ENCODE assay signal across 12 cellular contexts in genomic region chr5:73189816-73190451, GRCh38. TPM values are rescaled to one million over a fixed set of nuclear protein-coding genes. Genes with fewer than 3 reads are reported as not detected.
DNase-seq lines count a peak whose midpoint lies in the region; ATAC-seq and TF ChIP-seq lines count a peak whose summit lies in the region.
"Had no signal": no experiment of that assay in that cellular context is flagged by ENCODE, and none has a peak within 500 bp of the region (broad histone marks: within the 10 kb centered on the region; RNA-seq: fewer than 3 reads in every experiment).

No MANE protein-coding gene starts in this region.

- TF ChIP-seq CTCF in HEK293 (tag by site-specific recombination; IDR thresholded peaks at IDR 0.05) (no peak), adrenal gland (IDR thresholded peaks at IDR 0.05) (no peak)

- H3K4me3 Mint-ChIP-seq in activated naive CD4-positive, alpha-beta T cell treated with anti-CD3 and anti-CD28 coated beads for 36 hours = no peak overlapping the region
- H3K4me3 Mint-ChIP-seq: CD4-positive, alpha-beta T cell; memory B cell had no signal

- H3K36me3 ChIP-seq in HEK293 (ENCODE audit: control insufficient read depth in 2 of 2, insufficient read depth in 1 of 2, low read length in 2 of 2) (no peaks in the 10 kb centered on the region), adrenal gland (replicated peaks in 1 of 2) (no peaks in the 10 kb centered on the region)
- H3K36me3 ChIP-seq: suprapubic skin had no signal

- peaks cover 1% of the 10 kb centered on the region for H3K9me3 Mint-ChIP-seq in activated naive CD4-positive, alpha-beta T cell treated with anti-CD3 and anti-CD28 coated beads for 36 hours

- H3K4me1 ChIP-seq in HEK293 (ENCODE audit: control insufficient read depth, insufficient read depth, low read length) (no peaks in the 10 kb centered on the region), adrenal gland (replicated peaks in 1 of 2) (peaks cover 0 to 7% of the 10 kb centered on the region in 2 donors)
- H3K4me1 ChIP-seq: suprapubic skin had no signal

- TF ChIP-seq POLR2A in adrenal gland (IDR thresholded peaks at IDR 0.05) = no peak

- H3K27me3 ChIP-seq in adrenal gland = no peaks in the 10 kb centered on the region

- ATAC-seq in esophagus mucosa = no peak
- ATAC-seq in HG03025 (IDR thresholded peaks at IDR 0.05; ENCODE audit: low FRiP score, unreplicated experiment) = no peak
- no peak for ATAC-seq in GM18909 (IDR thresholded peaks at IDR 0.05; ENCODE audit: poor library complexity, unreplicated experiment)

- WGBS in adrenal gland, 4 donors = 35 to 40% (median 40%) methylated on average over 6 of the region's 6 CpGs

- H3K36me3 Mint-ChIP-seq in activated naive CD4-positive, alpha-beta T cell treated with anti-CD3 and anti-CD28 coated beads for 36 hours (ENCODE audit: low read depth) = peaks cover 2% of the 10 kb centered on the region
- H3K36me3 Mint-ChIP-seq: memory B cell had no signal

- intact Hi-C loops in adrenal gland (cut with DNase I) = no loop called here
- intact Hi-C loops in activated naive CD4-positive, alpha-beta T cell treated with anti-CD3 and anti-CD28 coated beads for 36 hours (cut with micrococcal nuclease) = no loop called here

- no peak overlapping the region for H3K27ac Mint-ChIP-seq in activated naive CD4-positive, alpha-beta T cell treated with anti-CD3 and anti-CD28 coated beads for 36 hours
- H3K27ac Mint-ChIP-seq: CD4-positive, alpha-beta T cell; memory B cell had no signal

- no peaks in the 10 kb centered on the region for H3K4me1 Mint-ChIP-seq in activated naive CD4-positive, alpha-beta T cell treated with anti-CD3 and anti-CD28 coated beads for 36 hours (ENCODE audit: low read depth)
- H3K4me1 Mint-ChIP-seq: memory B cell had no signal

- in situ Hi-C loops in ACHN (cut with HindIII; ENCODE audit: low pct_ligation_motif_present, low pct_unique_long_range_greater_than_20kb, low sequenced_read_pairs) = no loop called here

- no peaks in the 10 kb centered on the region; the same call in 1 of the 2 replicates for H3K9me3 ChIP-seq in HEK293 (ENCODE audit: control insufficient read depth, insufficient read depth, low read depth, low read length)
- no peaks in the 10 kb centered on the region for H3K9me3 ChIP-seq in adrenal gland (replicated peaks in 1 of 3)
- H3K9me3 ChIP-seq: suprapubic skin had no signal

- DNase-seq in ACHN (peak; percentile 42), adrenal gland (peak in 5 of 7 donors; percentile 33 to 44 (median 38)), iris pigment epithelial cell (ENCODE audit: low read depth) (peak; percentile 61)
- no peak for DNase-seq in activated naive CD4-positive, alpha-beta T cell treated with anti-CD3 and anti-CD28 coated beads for 36 hours
- DNase-seq: activated naive CD4-positive, alpha-beta T cell; CD4-positive, alpha-beta T cell had no signal

- H3K27ac ChIP-seq in HEK293 (ENCODE audit: extremely low read depth, low read depth, low read length) (no peak overlapping the region), adrenal gland (no peak overlapping the region)
- H3K27ac ChIP-seq: suprapubic skin had no signal

- no peak overlapping the region for H3K4me3 ChIP-seq in HEK293 (ENCODE audit: low read depth, low read length)
- H3K4me3 ChIP-seq in adrenal gland = peak overlapping the region in 1 of 4 donors; percentile 20
- H3K4me3 ChIP-seq: suprapubic skin had no signal

- H3K27me3 Mint-ChIP-seq in activated naive CD4-positive, alpha-beta T cell treated with anti-CD3 and anti-CD28 coated beads for 36 hours (ENCODE audit: low read depth) = peaks cover 67% of the 10 kb centered on the region

- POLR2A ChIA-PET in HEK293 (lab: Yijun Ruan, JAX) = interaction anchor here (1.1 to 1.4 kb wide), 2 partner anchors 11 to 26 kb away, joined by 3 read pairs; no protein-coding TSS in a partner anchor

- CTCF ChIA-PET in HEK293 (lab: Yijun Ruan, JAX) = interaction anchor here (0.5 to 1.4 kb wide), 3 partner anchors 12 to 185 kb away, joined by 3 to 9 read pairs (median 7); no protein-coding TSS in a partner anchor
- CTCF ChIA-PET in activated naive CD4-positive, alpha-beta T cell treated with anti-CD3 and anti-CD28 coated beads for 36 hours (lab: Charles Lee) = interaction anchor here (1.8 kb wide), 1 partner anchor 11 kb away, joined by 6 read pairs; no protein-coding TSS in a partner anchor

TF ChIP-seq in HEK293, 187 proteins besides CTCF, POLR2A, EP300 and RAD21 (continues in another document):
- TF ChIP-seq KLF8 (tag by site-specific recombination; IDR thresholded peaks at IDR 0.05) = no peak
- TF ChIP-seq MZF1 (tag by site-specific recombination; IDR thresholded peaks at IDR 0.05; ENCODE audit: borderline replicate concordance) = peak; percentile 40; the same call in 1 of the 2 replicates
- TF ChIP-seq, protein P1, sequence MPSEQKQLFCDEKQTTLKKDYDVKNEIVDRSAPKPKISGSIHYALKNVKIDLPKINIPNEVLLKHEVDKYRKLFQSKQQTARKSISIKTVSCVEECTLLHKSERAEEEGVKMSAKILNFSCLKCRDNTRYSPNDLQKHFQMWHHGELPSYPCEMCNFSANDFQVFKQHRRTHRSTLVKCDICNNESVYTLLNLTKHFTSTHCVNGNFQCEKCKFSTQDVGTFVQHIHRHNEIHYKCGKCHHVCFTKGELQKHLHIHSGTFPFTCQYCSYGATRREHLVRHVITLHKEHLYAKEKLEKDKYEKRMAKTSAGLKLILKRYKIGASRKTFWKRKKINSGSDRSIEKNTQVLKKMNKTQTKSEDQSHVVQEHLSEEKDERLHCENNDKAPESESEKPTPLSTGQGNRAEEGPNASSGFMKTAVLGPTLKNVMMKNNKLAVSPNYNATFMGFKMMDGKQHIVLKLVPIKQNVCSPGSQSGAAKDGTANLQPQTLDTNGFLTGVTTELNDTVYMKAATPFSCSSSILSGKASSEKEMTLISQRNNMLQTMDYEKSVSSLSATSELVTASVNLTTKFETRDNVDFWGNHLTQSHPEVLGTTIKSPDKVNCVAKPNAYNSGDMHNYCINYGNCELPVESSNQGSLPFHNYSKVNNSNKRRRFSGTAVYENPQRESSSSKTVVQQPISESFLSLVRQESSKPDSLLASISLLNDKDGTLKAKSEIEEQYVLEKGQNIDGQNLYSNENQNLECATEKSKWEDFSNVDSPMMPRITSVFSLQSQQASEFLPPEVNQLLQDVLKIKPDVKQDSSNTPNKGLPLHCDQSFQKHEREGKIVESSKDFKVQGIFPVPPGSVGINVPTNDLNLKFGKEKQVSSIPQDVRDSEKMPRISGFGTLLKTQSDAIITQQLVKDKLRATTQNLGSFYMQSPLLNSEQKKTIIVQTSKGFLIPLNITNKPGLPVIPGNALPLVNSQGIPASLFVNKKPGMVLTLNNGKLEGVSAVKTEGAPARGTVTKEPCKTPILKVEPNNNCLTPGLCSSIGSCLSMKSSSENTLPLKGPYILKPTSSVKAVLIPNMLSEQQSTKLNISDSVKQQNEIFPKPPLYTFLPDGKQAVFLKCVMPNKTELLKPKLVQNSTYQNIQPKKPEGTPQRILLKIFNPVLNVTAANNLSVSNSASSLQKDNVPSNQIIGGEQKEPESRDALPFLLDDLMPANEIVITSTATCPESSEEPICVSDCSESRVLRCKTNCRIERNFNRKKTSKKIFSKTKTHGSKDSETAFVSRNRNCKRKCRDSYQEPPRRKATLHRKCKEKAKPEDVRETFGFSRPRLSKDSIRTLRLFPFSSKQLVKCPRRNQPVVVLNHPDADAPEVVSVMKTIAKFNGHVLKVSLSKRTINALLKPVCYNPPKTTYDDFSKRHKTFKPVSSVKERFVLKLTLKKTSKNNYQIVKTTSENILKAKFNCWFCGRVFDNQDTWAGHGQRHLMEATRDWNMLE (tag by site-specific recombination; conservative IDR thresholded peaks at IDR 0.05; ENCODE audit: low read depth) = 0 out of 2 replicates have a peak, but pooled peaks have one; percentile 14
- TF ChIP-seq ZNF184 (tag by site-specific recombination; IDR thresholded peaks at IDR 0.05) = no peak
- no peak for TF ChIP-seq KLF1 (tag by site-specific recombination; IDR thresholded peaks at IDR 0.05)
- TF ChIP-seq ZNF394 (tag by site-specific recombination; IDR thresholded peaks at IDR 0.05; ENCODE audit: borderline replicate concordance) = no peak
- TF ChIP-seq MEIS1 (CRISPR knock-in tag; IDR thresholded peaks at IDR 0.05; ENCODE audit: borderline replicate concordance) = no peak
- TF ChIP-seq, protein P2, sequence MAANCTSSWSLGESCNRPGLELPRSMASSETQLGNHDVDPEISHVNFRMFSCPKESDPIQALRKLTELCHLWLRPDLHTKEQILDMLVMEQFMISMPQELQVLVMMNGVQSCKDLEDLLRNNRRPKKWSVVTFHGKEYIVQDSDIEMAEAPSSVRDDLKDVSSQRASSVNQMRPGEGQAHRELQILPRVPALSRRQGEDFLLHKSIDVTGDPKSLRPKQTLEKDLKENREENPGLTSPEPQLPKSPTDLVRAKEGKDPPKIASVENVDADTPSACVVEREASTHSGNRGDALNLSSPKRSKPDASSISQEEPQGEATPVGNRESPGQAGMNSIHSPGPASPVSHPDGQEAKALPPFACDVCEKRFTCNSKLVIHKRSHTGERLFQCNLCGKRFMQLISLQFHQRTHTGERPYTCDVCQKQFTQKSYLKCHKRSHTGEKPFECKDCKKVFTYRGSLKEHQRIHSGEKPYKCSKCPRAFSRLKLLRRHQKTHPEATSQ (tag by site-specific recombination; IDR thresholded peaks at IDR 0.05) = no peak
- TF ChIP-seq KLF10 (tag by site-specific recombination; IDR thresholded peaks at IDR 0.05) = peak; percentile 37; the same call in 1 of the 2 replicates
- no peak for TF ChIP-seq ZNF555 (tag by site-specific recombination; conservative IDR thresholded peaks at IDR 0.05)
- TF ChIP-seq ZXDB (tag by site-specific recombination; IDR thresholded peaks at IDR 0.05) = no peak
- no peak for TF ChIP-seq ZNF214 (tag by site-specific recombination; IDR thresholded peaks at IDR 0.05; ENCODE audit: borderline replicate concordance)
- TF ChIP-seq ZNF341 (tag by site-specific recombination; IDR thresholded peaks at IDR 0.05; ENCODE audit: low read depth) = no peak

RNA-seq across cellular contexts. Expression of gene TMEM174, which starts 16.9 kb away (rescaled TPM):
- not detected for total RNA-seq in adrenal gland
- not detected for polyA plus RNA-seq in adrenal gland
- not detected for total RNA-seq in esophagus mucosa
- not detected for total RNA-seq in activated naive CD4-positive, alpha-beta T cell treated with anti-CD3 and anti-CD28 coated beads for 36 hours
- total RNA-seq: CD4-positive, alpha-beta T cell; suprapubic skin had no signal
